ENCODE assay signal across 1 cellular context in the genomic region with DNA sequence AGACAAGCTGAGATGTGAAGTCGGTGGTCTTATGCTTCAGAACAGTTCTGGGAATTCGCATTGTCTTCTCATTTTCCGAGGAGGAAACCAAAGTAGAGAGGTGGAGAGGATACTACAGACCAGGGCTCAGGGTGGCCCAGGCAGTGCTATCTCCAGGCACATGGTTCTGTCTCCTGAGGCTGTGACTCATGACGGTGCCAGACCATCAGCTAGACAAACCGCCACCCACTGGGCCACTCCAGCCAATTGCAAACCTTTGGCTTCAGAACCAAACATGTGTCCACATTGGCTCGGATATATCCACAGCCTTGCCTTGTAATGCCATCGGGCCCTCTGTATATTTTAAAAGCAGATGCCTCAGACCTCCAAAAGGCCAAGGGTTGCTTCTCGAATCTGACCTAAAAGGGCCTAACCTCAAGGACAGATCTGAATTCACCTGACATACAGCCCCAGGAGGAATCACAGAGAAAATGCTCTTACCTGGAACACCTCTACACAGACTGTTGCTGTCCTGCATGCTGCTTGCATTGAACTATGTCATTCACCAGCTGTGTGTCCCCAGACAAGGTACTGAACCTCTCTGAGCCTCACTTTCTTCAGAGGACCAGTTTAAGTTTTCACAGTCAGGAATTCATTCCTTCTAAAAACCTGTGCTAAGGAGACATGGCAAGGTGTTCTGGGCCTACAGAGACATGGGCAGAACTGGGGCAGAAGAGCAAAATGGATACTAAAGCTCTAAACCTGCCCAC.
TF ChIP-seq lines count a peak whose summit lies in the region.

No MANE protein-coding gene starts in this region.

TF ChIP-seq in GM23338, 12 proteins besides CTCF, POLR2A, EP300 and RAD21 (continued from another document):
- TF ChIP-seq, protein P1, sequence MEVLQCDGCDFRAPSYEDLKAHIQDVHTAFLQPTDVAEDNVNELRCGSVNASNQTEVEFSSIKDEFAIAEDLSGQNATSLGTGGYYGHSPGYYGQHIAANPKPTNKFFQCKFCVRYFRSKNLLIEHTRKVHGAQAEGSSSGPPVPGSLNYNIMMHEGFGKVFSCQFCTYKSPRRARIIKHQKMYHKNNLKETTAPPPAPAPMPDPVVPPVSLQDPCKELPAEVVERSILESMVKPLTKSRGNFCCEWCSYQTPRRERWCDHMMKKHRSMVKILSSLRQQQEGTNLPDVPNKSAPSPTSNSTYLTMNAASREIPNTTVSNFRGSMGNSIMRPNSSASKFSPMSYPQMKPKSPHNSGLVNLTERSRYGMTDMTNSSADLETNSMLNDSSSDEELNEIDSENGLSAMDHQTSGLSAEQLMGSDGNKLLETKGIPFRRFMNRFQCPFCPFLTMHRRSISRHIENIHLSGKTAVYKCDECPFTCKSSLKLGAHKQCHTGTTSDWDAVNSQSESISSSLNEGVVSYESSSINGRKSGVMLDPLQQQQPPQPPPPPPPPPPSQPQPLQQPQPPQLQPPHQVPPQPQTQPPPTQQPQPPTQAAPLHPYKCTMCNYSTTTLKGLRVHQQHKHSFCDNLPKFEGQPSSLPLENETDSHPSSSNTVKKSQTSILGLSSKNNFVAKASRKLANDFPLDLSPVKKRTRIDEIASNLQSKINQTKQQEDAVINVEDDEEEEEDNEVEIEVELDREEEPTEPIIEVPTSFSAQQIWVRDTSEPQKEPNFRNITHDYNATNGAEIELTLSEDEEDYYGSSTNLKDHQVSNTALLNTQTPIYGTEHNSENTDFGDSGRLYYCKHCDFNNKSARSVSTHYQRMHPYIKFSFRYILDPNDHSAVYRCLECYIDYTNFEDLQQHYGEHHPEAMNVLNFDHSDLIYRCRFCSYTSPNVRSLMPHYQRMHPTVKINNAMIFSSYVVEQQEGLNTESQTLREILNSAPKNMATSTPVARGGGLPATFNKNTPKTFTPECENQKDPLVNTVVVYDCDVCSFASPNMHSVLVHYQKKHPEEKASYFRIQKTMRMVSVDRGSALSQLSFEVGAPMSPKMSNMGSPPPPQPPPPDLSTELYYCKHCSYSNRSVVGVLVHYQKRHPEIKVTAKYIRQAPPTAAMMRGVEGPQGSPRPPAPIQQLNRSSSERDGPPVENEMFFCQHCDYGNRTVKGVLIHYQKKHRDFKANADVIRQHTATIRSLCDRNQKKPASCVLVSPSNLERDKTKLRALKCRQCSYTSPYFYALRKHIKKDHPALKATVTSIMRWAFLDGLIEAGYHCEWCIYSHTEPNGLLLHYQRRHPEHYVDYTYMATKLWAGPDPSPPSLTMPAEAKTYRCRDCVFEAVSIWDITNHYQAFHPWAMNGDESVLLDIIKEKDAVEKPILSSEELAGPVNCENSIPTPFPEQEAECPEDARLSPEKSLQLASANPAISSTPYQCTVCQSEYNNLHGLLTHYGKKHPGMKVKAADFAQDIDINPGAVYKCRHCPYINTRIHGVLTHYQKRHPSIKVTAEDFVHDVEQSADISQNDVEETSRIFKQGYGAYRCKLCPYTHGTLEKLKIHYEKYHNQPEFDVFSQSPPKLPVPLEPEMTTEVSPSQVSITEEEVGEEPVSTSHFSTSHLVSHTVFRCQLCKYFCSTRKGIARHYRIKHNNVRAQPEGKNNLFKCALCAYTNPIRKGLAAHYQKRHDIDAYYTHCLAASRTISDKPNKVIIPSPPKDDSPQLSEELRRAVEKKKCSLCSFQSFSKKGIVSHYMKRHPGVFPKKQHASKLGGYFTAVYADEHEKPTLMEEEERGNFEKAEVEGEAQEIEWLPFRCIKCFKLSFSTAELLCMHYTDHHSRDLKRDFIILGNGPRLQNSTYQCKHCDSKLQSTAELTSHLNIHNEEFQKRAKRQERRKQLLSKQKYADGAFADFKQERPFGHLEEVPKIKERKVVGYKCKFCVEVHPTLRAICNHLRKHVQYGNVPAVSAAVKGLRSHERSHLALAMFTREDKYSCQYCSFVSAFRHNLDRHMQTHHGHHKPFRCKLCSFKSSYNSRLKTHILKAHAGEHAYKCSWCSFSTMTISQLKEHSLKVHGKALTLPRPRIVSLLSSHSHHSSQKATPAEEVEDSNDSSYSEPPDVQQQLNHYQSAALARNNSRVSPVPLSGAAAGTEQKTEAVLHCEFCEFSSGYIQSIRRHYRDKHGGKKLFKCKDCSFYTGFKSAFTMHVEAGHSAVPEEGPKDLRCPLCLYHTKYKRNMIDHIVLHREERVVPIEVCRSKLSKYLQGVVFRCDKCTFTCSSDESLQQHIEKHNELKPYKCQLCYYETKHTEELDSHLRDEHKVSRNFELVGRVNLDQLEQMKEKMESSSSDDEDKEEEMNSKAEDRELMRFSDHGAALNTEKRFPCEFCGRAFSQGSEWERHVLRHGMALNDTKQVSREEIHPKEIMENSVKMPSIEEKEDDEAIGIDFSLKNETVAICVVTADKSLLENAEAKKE (CRISPR knock-in tag; IDR thresholded peaks at IDR 0.05), result no peak
